ENCODE assay signal across 8 cellular contexts in genomic region chr7:26194764-26195163, GRCh38. TPM values are rescaled to one million over a fixed set of nuclear protein-coding genes. Genes with fewer than 3 reads are reported as not detected.
A peak's percentile ranks its signal among the peaks of the same experiment; 100 is the strongest.
DNase-seq lines count a peak whose midpoint lies in the region; ATAC-seq, FAIRE-seq and TF ChIP-seq lines count a peak whose summit lies in the region.
"Not testable (repeated sequence)": the region's sequence is repeated elsewhere in the genome, so short reads cannot be mapped to it uniquely, and the experiment has no call there.

No MANE protein-coding gene starts in this region.

- FAIRE-seq in astrocyte (lab: Jason Lieb, UNC); endothelial cell of umbilical vein (lab: Jason Lieb, UNC): not testable (repeated sequence)

- not testable (repeated sequence) for H3K9me1 ChIP-seq in endothelial cell of umbilical vein (replicated peaks; ENCODE audit: control insufficient read depth, extremely low read depth, insufficient read depth, low read length)

- peaks cover 61 to 85% (median 69%) of the 10 kb centered on the region in 4 donors for H3K4me1 Mint-ChIP-seq in CD4-positive, CD25-positive, alpha-beta regulatory T cell
- H3K4me1 Mint-ChIP-seq in IgD-negative memory B cell (peaks cover 57 to 70% (median 62%) of the 10 kb centered on the region in 3 donors), astrocyte (ENCODE audit: low read depth, unreplicated experiment) (peaks cover 48% of the 10 kb centered on the region), natural killer cell (peaks cover 91 to 92% of the 10 kb centered on the region in 2 donors)
- H3K4me1 Mint-ChIP-seq in T-helper 2 cell treated with Interferon-gamma antibody and Interleukin-4, amounts not matched to agents 5 μg/mL and 100 μg/mL, for 36 hours (ENCODE audit: low read depth): peaks cover 65% of the 10 kb centered on the region
- H3K4me1 Mint-ChIP-seq in activated T-cell treated with anti-CD3 and anti-CD28 coated beads, Interleukin-2, amount 50 U/mL, for 72 hours (ENCODE audit: low read depth): peaks cover 77% of the 10 kb centered on the region
- peaks cover 81% of the 10 kb centered on the region for H3K4me1 Mint-ChIP-seq in stimulated activated naive CD8-positive, alpha-beta T cell treated with anti-CD3 and anti-CD28 coated beads, Interleukin-15, Interleukin-2, amounts not matched to agents 100 ng/mL and 50 ng/mL, for 24 hours (ENCODE audit: low read depth)

- H3K4me3 ChIP-seq in CD4-positive, CD25-positive, alpha-beta regulatory T cell (ENCODE audit: low read depth, low read length): peak overlapping the region; percentile 100
- not testable (repeated sequence) for H3K4me3 ChIP-seq in astrocyte (ENCODE audit: insufficient read depth, low read depth, low read length); endothelial cell of umbilical vein (replicated peaks in 1 of 3; ENCODE audit: insufficient read depth in 1 of 3, low read depth in 1 of 3, low read length in 3 of 3)

- BruUV-seq in endothelial cell of umbilical vein (replicated peaks; lab: Mats Ljungman, UMichigan): not testable (repeated sequence)

- peaks cover 85% of the 10 kb centered on the region for H3K36me3 ChIP-seq in CD4-positive, CD25-positive, alpha-beta regulatory T cell (ENCODE audit: control insufficient read depth, insufficient read depth, low read length)
- H3K36me3 ChIP-seq in astrocyte (ENCODE audit: insufficient read depth, low read length) (peaks cover 65% of the 10 kb centered on the region), endothelial cell of umbilical vein (ENCODE audit: control insufficient read depth in 2 of 2, extremely low read depth in 1 of 2, insufficient read depth in 2 of 2, low read length in 2 of 2) (peaks cover 21 to 65% of the 10 kb centered on the region in 2 experiments)

- peak overlapping the region; percentile 56 for H3K27ac ChIP-seq in CD4-positive, CD25-positive, alpha-beta regulatory T cell (ENCODE audit: insufficient read depth, low read length, poor library complexity, severe bottlenecking)
- not testable (repeated sequence) for H3K27ac ChIP-seq in astrocyte (ENCODE audit: low read depth, low read length); endothelial cell of umbilical vein (ENCODE audit: insufficient read depth, low read depth, low read length)

- DNase-seq in CD4-positive, CD25-positive, alpha-beta regulatory T cell; T-helper 2 cell treated with Interferon-gamma antibody and Interleukin-4, amounts not matched to agents 5 μg/mL and 100 μg/mL, for 36 hours (ENCODE audit: low spot score); activated T-cell treated with anti-CD3 and anti-CD28 coated beads, Interleukin-2, amount 50 U/mL, for 72 hours; astrocyte (ENCODE audit: low read depth); endothelial cell of umbilical vein (ENCODE audit: low read depth, low spot score); natural killer cell: not testable (repeated sequence)

- not testable (repeated sequence) for ATAC-seq in CD4-positive, CD25-positive, alpha-beta regulatory T cell (ENCODE audit: low read depth in 2 of 2); activated T-cell treated with anti-CD3 and anti-CD28 coated beads, Interleukin-2, amount 50 U/mL, for 72 hours (replicated peaks in 1 of 2)
- ATAC-seq in natural killer cell: peak in 2 of 3 donors; percentile 1 to 5

- H3K9ac ChIP-seq in astrocyte (ENCODE audit: low read length); endothelial cell of umbilical vein (replicated peaks; ENCODE audit: extremely low read depth, insufficient read depth, low read length): not testable (repeated sequence)

- TF ChIP-seq POLR2A in endothelial cell of umbilical vein (IDR thresholded peaks at IDR 0.05; ENCODE audit: low read depth, low read length): not testable (repeated sequence)

- H3K27ac Mint-ChIP-seq in CD4-positive, CD25-positive, alpha-beta regulatory T cell: peak overlapping the region in 2 of 3 donors; percentile 66 to 71
- H3K27ac Mint-ChIP-seq in IgD-negative memory B cell (peak overlapping the region; percentile 86 to 100 (median 95)), astrocyte (ENCODE audit: unreplicated experiment) (peak overlapping the region; percentile 77), natural killer cell (peak overlapping the region; percentile 100)
- H3K27ac Mint-ChIP-seq in T-helper 2 cell treated with Interferon-gamma antibody and Interleukin-4, amounts not matched to agents 5 μg/mL and 100 μg/mL, for 36 hours: peak overlapping the region; percentile 86
- H3K27ac Mint-ChIP-seq in activated T-cell treated with anti-CD3 and anti-CD28 coated beads, Interleukin-2, amount 50 U/mL, for 72 hours: peak overlapping the region; percentile 100
- peak overlapping the region; percentile 90 for H3K27ac Mint-ChIP-seq in stimulated activated naive CD8-positive, alpha-beta T cell treated with anti-CD3 and anti-CD28 coated beads, Interleukin-15, Interleukin-2, amounts not matched to agents 100 ng/mL and 50 ng/mL, for 24 hours

- peaks cover 99% of the 10 kb centered on the region for H4K20me1 ChIP-seq in astrocyte (ENCODE audit: insufficient read depth, low read length)
- peaks cover 58% of the 10 kb centered on the region for H4K20me1 ChIP-seq in endothelial cell of umbilical vein (replicated peaks; ENCODE audit: control insufficient read depth, extremely low read depth, insufficient read depth, low read length)

- H3K27me3 ChIP-seq in CD4-positive, CD25-positive, alpha-beta regulatory T cell (ENCODE audit: control insufficient read depth, insufficient read depth, low read length); astrocyte (ENCODE audit: insufficient read depth, low read length); endothelial cell of umbilical vein (ENCODE audit: control insufficient read depth in 2 of 2, insufficient read depth in 2 of 2, low read length in 2 of 2): not testable (repeated sequence)

- peaks cover 12% of the 10 kb centered on the region for H3K27me3 Mint-ChIP-seq in CD4-positive, CD25-positive, alpha-beta regulatory T cell
- H3K27me3 Mint-ChIP-seq in IgD-negative memory B cell; T-helper 2 cell treated with Interferon-gamma antibody and Interleukin-4, amounts not matched to agents 5 μg/mL and 100 μg/mL, for 36 hours (ENCODE audit: low read depth); activated T-cell treated with anti-CD3 and anti-CD28 coated beads, Interleukin-2, amount 50 U/mL, for 72 hours (ENCODE audit: low read depth); astrocyte (ENCODE audit: low read depth, unreplicated experiment); natural killer cell (ENCODE audit: low read depth in 2 of 2); stimulated activated naive CD8-positive, alpha-beta T cell treated with anti-CD3 and anti-CD28 coated beads, Interleukin-15, Interleukin-2, amounts not matched to agents 100 ng/mL and 50 ng/mL, for 24 hours: not testable (repeated sequence)

- intact Hi-C loops in endothelial cell of umbilical vein (cut with micrococcal nuclease): not testable (repeated sequence)
- intact Hi-C loops in natural killer cell (cut with micrococcal nuclease): loop anchor here (5.0 kb wide), 1 partner anchor 968 kb away; no protein-coding TSS in a partner anchor

- peaks cover 84% of the 10 kb centered on the region for H3K36me3 Mint-ChIP-seq in CD4-positive, CD25-positive, alpha-beta regulatory T cell
- H3K36me3 Mint-ChIP-seq in IgD-negative memory B cell (peaks cover 17% of the 10 kb centered on the region), astrocyte (ENCODE audit: low read depth, unreplicated experiment) (peaks cover 42% of the 10 kb centered on the region), natural killer cell (peaks cover 84% of the 10 kb centered on the region)
- peaks cover 95% of the 10 kb centered on the region for H3K36me3 Mint-ChIP-seq in T-helper 2 cell treated with Interferon-gamma antibody and Interleukin-4, amounts not matched to agents 5 μg/mL and 100 μg/mL, for 36 hours (ENCODE audit: low read depth)
- peaks cover 46 to 88% of the 10 kb centered on the region in 2 donors for H3K36me3 Mint-ChIP-seq in activated T-cell treated with anti-CD3 and anti-CD28 coated beads, Interleukin-2, amount 50 U/mL, for 72 hours (ENCODE audit: insufficient read depth in 2 of 2)
- H3K36me3 Mint-ChIP-seq in stimulated activated naive CD8-positive, alpha-beta T cell treated with anti-CD3 and anti-CD28 coated beads, Interleukin-15, Interleukin-2, amounts not matched to agents 100 ng/mL and 50 ng/mL, for 24 hours (ENCODE audit: low read depth): peaks cover 99% of the 10 kb centered on the region

- CTCF ChIA-PET in endothelial cell of umbilical vein (lab: Charles Lee): interaction anchor here (0.7 to 5.7 kb wide), 4 partner anchors 10 to 105 kb away, joined by 3 to 36 read pairs (median 4); no protein-coding TSS in a partner anchor

- H3K79me2 ChIP-seq in astrocyte (ENCODE audit: insufficient read depth, low read length): peaks cover 92% of the 10 kb centered on the region
- H3K79me2 ChIP-seq in endothelial cell of umbilical vein (ENCODE audit: control insufficient read depth, insufficient read depth, low read length): peaks cover 98% of the 10 kb centered on the region

- dilution Hi-C loops in endothelial cell of umbilical vein (cut with MboI; ENCODE audit: extremely low pct_ligation_motif_present, low sequenced_read_pairs): loop anchor here (25.0 kb wide), 1 partner anchor 968 kb away; the partner anchor contains the start of genes HOXA10, HOXA3, HOXA7 and HOXA9

- not testable (repeated sequence) for TF ChIP-seq CTCF in astrocyte (IDR thresholded peaks at IDR 0.05; ENCODE audit: insufficient read depth, low read depth, low read length); endothelial cell of umbilical vein (IDR thresholded peaks at IDR 0.05; ENCODE audit: extremely low read depth in 1 of 2, insufficient read depth in 1 of 2, low read depth in 1 of 2, low read length in 2 of 2); natural killer cell (IDR thresholded peaks at IDR 0.05)

- H3K4me2 ChIP-seq in astrocyte (ENCODE audit: low read length) (peak overlapping the region; percentile 3), endothelial cell of umbilical vein (ENCODE audit: insufficient read depth, low read length) (peak overlapping the region; percentile 90)

- peaks cover 76% of the 10 kb centered on the region for H3K4me1 ChIP-seq in CD4-positive, CD25-positive, alpha-beta regulatory T cell (ENCODE audit: control insufficient read depth, insufficient read depth, low read length, poor library complexity, severe bottlenecking)
- H3K4me1 ChIP-seq in astrocyte (ENCODE audit: insufficient read depth, low read length): peaks cover 15% of the 10 kb centered on the region
- H3K4me1 ChIP-seq in endothelial cell of umbilical vein (ENCODE audit: control insufficient read depth, extremely low read depth, insufficient read depth, low read length): peaks cover 48% of the 10 kb centered on the region

- not testable (repeated sequence) for H3K9me3 Mint-ChIP-seq in CD4-positive, CD25-positive, alpha-beta regulatory T cell; IgD-negative memory B cell; T-helper 2 cell treated with Interferon-gamma antibody and Interleukin-4, amounts not matched to agents 5 μg/mL and 100 μg/mL, for 36 hours; activated T-cell treated with anti-CD3 and anti-CD28 coated beads, Interleukin-2, amount 50 U/mL, for 72 hours; astrocyte (ENCODE audit: unreplicated experiment); natural killer cell; stimulated activated naive CD8-positive, alpha-beta T cell treated with anti-CD3 and anti-CD28 coated beads, Interleukin-15, Interleukin-2, amounts not matched to agents 100 ng/mL and 50 ng/mL, for 24 hours

- peak overlapping the region; percentile 76 to 89 (median 83) for H3K4me3 Mint-ChIP-seq in CD4-positive, CD25-positive, alpha-beta regulatory T cell
- H3K4me3 Mint-ChIP-seq in IgD-negative memory B cell: peak overlapping the region; percentile 8 to 82 (median 60)
- peak overlapping the region; percentile 82 for H3K4me3 Mint-ChIP-seq in T-helper 2 cell treated with Interferon-gamma antibody and Interleukin-4, amounts not matched to agents 5 μg/mL and 100 μg/mL, for 36 hours
- peak overlapping the region; percentile 91 to 96 for H3K4me3 Mint-ChIP-seq in activated T-cell treated with anti-CD3 and anti-CD28 coated beads, Interleukin-2, amount 50 U/mL, for 72 hours
- peak overlapping the region; percentile 50 for H3K4me3 Mint-ChIP-seq in astrocyte (ENCODE audit: unreplicated experiment)
- peak overlapping the region; percentile 83 for H3K4me3 Mint-ChIP-seq in natural killer cell
- H3K4me3 Mint-ChIP-seq in stimulated activated naive CD8-positive, alpha-beta T cell treated with anti-CD3 and anti-CD28 coated beads, Interleukin-15, Interleukin-2, amounts not matched to agents 100 ng/mL and 50 ng/mL, for 24 hours: peak overlapping the region; percentile 100

- not testable (repeated sequence) for H3K9me3 ChIP-seq in CD4-positive, CD25-positive, alpha-beta regulatory T cell (ENCODE audit: control insufficient read depth in 2 of 2, low read length in 2 of 2); astrocyte (ENCODE audit: insufficient read depth, low read depth, low read length); endothelial cell of umbilical vein (replicated peaks; ENCODE audit: control insufficient read depth, insufficient read depth, low read length)

- POLR2A ChIA-PET in endothelial cell of umbilical vein (lab: Charles Lee): interaction anchor here (0.6 to 1.1 kb wide), 6 partner anchors 10 to 1666 kb away, joined by 3 to 8 read pairs (median 4); no protein-coding TSS in a partner anchor

- H2AFZ ChIP-seq in astrocyte (ENCODE audit: low read depth, low read length); endothelial cell of umbilical vein (ENCODE audit: low read depth, low read length): not testable (repeated sequence)

RNA-seq across cellular contexts. Expression of gene HNRNPA2B1, which starts 5.8 kb away (rescaled TPM):
- total RNA-seq in CD4-positive, CD25-positive, alpha-beta regulatory T cell: 465 TPM
- 100 to 1,000 TPM; 506 to 541 (median 520) TPM for polyA plus RNA-seq in CD4-positive, CD25-positive, alpha-beta regulatory T cell
- polyA plus RNA-seq in IgD-negative memory B cell: 708 TPM
- total RNA-seq in activated T-cell treated with anti-CD3 and anti-CD28 coated beads, Interleukin-2, amount 50 U/mL, for 72 hours: 100 to 1,000 TPM; 439 to 483 TPM
- 361 and 415 TPM in 2 replicates for total RNA-seq in astrocyte
- 703 and 717 TPM in 2 replicates for total RNA-seq in endothelial cell of umbilical vein
- 104 and 198 TPM in 2 replicates for polyA plus RNA-seq in endothelial cell of umbilical vein
- 420 and 499 TPM in 2 replicates for polyA plus RNA-seq in endothelial cell of umbilical vein (2011; cell fraction: cytosol; rRNA removed)
- polyA plus RNA-seq in endothelial cell of umbilical vein (2011; cell fraction: nucleus; rRNA removed): 496 and 792 TPM in 2 replicates
- polyA plus RNA-seq in endothelial cell of umbilical vein (2012): 674 and 1,097 TPM in 2 replicates
- polyA minus RNA-seq in endothelial cell of umbilical vein: 165 and 169 TPM in 2 replicates
- 207 TPM for polyA minus RNA-seq in endothelial cell of umbilical vein (2011; cell fraction: cytosol; rRNA and poly(A)+ RNA removed)
- polyA minus RNA-seq in endothelial cell of umbilical vein (2011; cell fraction: nucleus; rRNA and poly(A)+ RNA removed): 209 and 233 TPM in 2 replicates
- 100 to 1,000 TPM; 473 to 627 (median 585) TPM for total RNA-seq in natural killer cell

RNA-seq across cellular contexts. Expression of gene CBX3, which starts 6.8 kb away (rescaled TPM):
- total RNA-seq in CD4-positive, CD25-positive, alpha-beta regulatory T cell: 115 TPM
- 100 to 1,000 TPM in 3 of 4 donors, 10 to 100 TPM in 1; 89.1 to 135 (median 125) TPM for polyA plus RNA-seq in CD4-positive, CD25-positive, alpha-beta regulatory T cell
- polyA plus RNA-seq in IgD-negative memory B cell (68.7 TPM), endothelial cell of umbilical vein (41.7 and 47.5 TPM in 2 replicates)
- 100 to 1,000 TPM; 201 to 221 TPM for total RNA-seq in activated T-cell treated with anti-CD3 and anti-CD28 coated beads, Interleukin-2, amount 50 U/mL, for 72 hours
- total RNA-seq in astrocyte (141 and 148 TPM in 2 replicates), endothelial cell of umbilical vein (184 and 200 TPM in 2 replicates), natural killer cell (100 to 1,000 TPM; 103 to 126 (median 109) TPM)
- polyA plus RNA-seq in endothelial cell of umbilical vein (2011; cell fraction: cytosol; rRNA removed): 86.6 and 94.2 TPM in 2 replicates
- polyA plus RNA-seq in endothelial cell of umbilical vein (2011; cell fraction: nucleus; rRNA removed): 78.8 and 112 TPM in 2 replicates
- 119 and 202 TPM in 2 replicates for polyA plus RNA-seq in endothelial cell of umbilical vein (2012)
- polyA minus RNA-seq in endothelial cell of umbilical vein: 22.8 and 24.5 TPM in 2 replicates
- 44.4 TPM for polyA minus RNA-seq in endothelial cell of umbilical vein (2011; cell fraction: cytosol; rRNA and poly(A)+ RNA removed)
- 51.5 and 52.5 TPM in 2 replicates for polyA minus RNA-seq in endothelial cell of umbilical vein (2011; cell fraction: nucleus; rRNA and poly(A)+ RNA removed)

RNA-seq across cellular contexts. Expression of gene NFE2L3, which starts 42.8 kb away (rescaled TPM):
- total RNA-seq in CD4-positive, CD25-positive, alpha-beta regulatory T cell: 10.9 TPM
- polyA plus RNA-seq in CD4-positive, CD25-positive, alpha-beta regulatory T cell: 10 to 100 TPM in 3 of 4 donors, 1 to 10 TPM in 1; 8.8 to 13.9 (median 13.2) TPM
- polyA plus RNA-seq in IgD-negative memory B cell (4.9 TPM), endothelial cell of umbilical vein (29.6 and 30.8 TPM in 2 replicates)
- 10 to 100 TPM; 18.5 to 22.2 TPM for total RNA-seq in activated T-cell treated with anti-CD3 and anti-CD28 coated beads, Interleukin-2, amount 50 U/mL, for 72 hours
- total RNA-seq in astrocyte (49.0 and 50.4 TPM in 2 replicates), endothelial cell of umbilical vein (28.4 and 40.2 TPM in 2 replicates), natural killer cell (1 to 10 TPM in 1 of 3 donors, under 1 TPM in 2; 0.68 to 2.0 (median 1.00) TPM)
- 36.1 and 37.8 TPM in 2 replicates for polyA plus RNA-seq in endothelial cell of umbilical vein (2011; cell fraction: cytosol; rRNA removed)
- 27.3 and 32.9 TPM in 2 replicates for polyA plus RNA-seq in endothelial cell of umbilical vein (2011; cell fraction: nucleus; rRNA removed)
- 42.9 and 67.1 TPM in 2 replicates for polyA plus RNA-seq in endothelial cell of umbilical vein (2012)
- polyA minus RNA-seq in endothelial cell of umbilical vein: 45.2 and 45.7 TPM in 2 replicates
- polyA minus RNA-seq in endothelial cell of umbilical vein (2011; cell fraction: cytosol; rRNA and poly(A)+ RNA removed): not detected
- 14.6 and 23.3 TPM in 2 replicates for polyA minus RNA-seq in endothelial cell of umbilical vein (2011; cell fraction: nucleus; rRNA and poly(A)+ RNA removed)

Comparison
In these comparisons a context has a peak if more than half of its experiments do, and no peak if none do; other contexts are left out.
1. H3K4me3 Mint-ChIP-seq: peak in every context shown above with its lines; median percentile 100 in stimulated activated naive CD8-positive, alpha-beta T cell treated with anti-CD3 and anti-CD28 coated beads, Interleukin-15, Interleukin-2, amounts not matched to agents 100 ng/mL and 50 ng/mL, for 24 hours; 94 in activated T-cell treated with anti-CD3 and anti-CD28 coated beads, Interleukin-2, amount 50 U/mL, for 72 hours; 83 in CD4-positive, CD25-positive, alpha-beta regulatory T cell; 83 in natural killer cell; 82 in T-helper 2 cell treated with Interferon-gamma antibody and Interleukin-4, amounts not matched to agents 5 μg/mL and 100 μg/mL, for 36 hours; 60 in IgD-negative memory B cell; 50 in astrocyte.